Comparison of ENCODE assay signal across 28 cellular contexts in the genomic region with DNA sequence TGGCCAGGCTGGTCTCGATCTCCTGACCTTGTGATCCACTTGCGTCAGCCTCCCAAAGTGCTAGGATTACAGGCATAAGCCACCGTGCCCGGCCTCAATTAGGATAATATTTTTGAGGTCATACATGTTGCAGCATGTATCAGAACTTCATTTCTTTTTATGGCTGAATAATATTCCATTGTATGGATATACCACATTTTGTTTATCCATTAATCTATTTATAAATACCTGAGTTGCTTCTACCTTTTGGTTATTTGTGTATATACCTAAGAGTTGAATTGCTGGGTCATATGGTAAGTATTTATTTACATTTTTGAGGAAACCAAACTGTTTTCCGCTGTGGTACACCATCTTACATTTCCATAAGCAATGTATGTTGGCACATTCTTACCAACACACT.
"Had no signal": no experiment of that assay in that cellular context is flagged by ENCODE, and none has a peak within 500 bp of the region (broad histone marks: within the 10 kb centered on the region; RNA-seq: fewer than 3 reads in every experiment).

No MANE protein-coding gene starts in this region.

- FAIRE-seq: colon, endometrium, endothelial cell of umbilical vein had no signal

- H3K4me1 Mint-ChIP-seq: endodermal cell had no signal

- H3K9me3 ChIP-seq: colonic mucosa, esophagus muscularis mucosa, esophagus squamous epithelium, gastrocnemius medialis had no signal

- H3K27ac ChIP-seq: colonic mucosa, coronary artery, dorsolateral prefrontal cortex, epithelial cell of prostate, esophagus muscularis mucosa, esophagus squamous epithelium, foreskin keratinocyte, gastrocnemius medialis, gastroesophageal sphincter, heart left ventricle, heart right ventricle had no signal

- ATAC-seq: effector memory CD8-positive, alpha-beta T cell; esophagus mucosa; foreskin keratinocyte; gastrocnemius medialis; gastroesophageal sphincter; heart left ventricle; heart right ventricle had no signal

- H3K4me1 ChIP-seq: colonic mucosa, esophagus muscularis mucosa, esophagus squamous epithelium, foreskin keratinocyte, gastrocnemius medialis, gastroesophageal sphincter, heart left ventricle, heart right ventricle had no signal

- H3K9me3 Mint-ChIP-seq: dendritic cell treated with granulocyte-macrophage colony-stimulating factor and Interleukin-4, amounts not matched to agents 40 ng/mL and 50 ng/mL, for 4 days; effector memory CD8-positive, alpha-beta T cell had no signal

- H3K4me3 ChIP-seq: colonic mucosa, coronary artery, dorsolateral prefrontal cortex, esophagus muscularis mucosa, esophagus squamous epithelium, gastrocnemius medialis, gastroesophageal sphincter, heart left ventricle, heart right ventricle had no signal

- H3K27me3 ChIP-seq: colonic mucosa, dorsolateral prefrontal cortex, esophagus muscularis mucosa, esophagus squamous epithelium, gastrocnemius medialis, gastroesophageal sphincter, heart left ventricle, heart right ventricle had no signal

- H3K36me3 ChIP-seq: colonic mucosa, esophagus muscularis mucosa, esophagus squamous epithelium, gastrocnemius medialis, gastroesophageal sphincter, heart left ventricle, heart right ventricle had no signal

- H3K27me3 Mint-ChIP-seq: dendritic cell treated with granulocyte-macrophage colony-stimulating factor and Interleukin-4, amounts not matched to agents 40 ng/mL and 50 ng/mL, for 4 days had no signal

- H3K27ac Mint-ChIP-seq: dendritic cell treated with granulocyte-macrophage colony-stimulating factor and Interleukin-4, amounts not matched to agents 40 ng/mL and 50 ng/mL, for 4 days; effector memory CD8-positive, alpha-beta T cell; endodermal cell had no signal

- H3K4me3 Mint-ChIP-seq: dendritic cell treated with granulocyte-macrophage colony-stimulating factor and Interleukin-4, amounts not matched to agents 40 ng/mL and 50 ng/mL, for 4 days; effector memory CD8-positive, alpha-beta T cell; endodermal cell had no signal

- DNase-seq: colonic mucosa; cortex of kidney; dermis blood vessel endothelial cell; dorsolateral prefrontal cortex; effector CD4-positive, alpha-beta T cell; effector CD8-positive, alpha-beta T cell; effector memory CD4-positive, alpha-beta T cell; effector memory CD8-positive, alpha-beta T cell; endodermal cell; erythroblast; esophagus squamous epithelium; foreskin fibroblast; foreskin keratinocyte; foreskin melanocyte; gastrocnemius medialis; glutamatergic neuron; head of caudate nucleus; heart left ventricle; heart right ventricle had no signal
